Comparison of ENCODE assay signal across 14 cellular contexts in the genomic region with DNA sequence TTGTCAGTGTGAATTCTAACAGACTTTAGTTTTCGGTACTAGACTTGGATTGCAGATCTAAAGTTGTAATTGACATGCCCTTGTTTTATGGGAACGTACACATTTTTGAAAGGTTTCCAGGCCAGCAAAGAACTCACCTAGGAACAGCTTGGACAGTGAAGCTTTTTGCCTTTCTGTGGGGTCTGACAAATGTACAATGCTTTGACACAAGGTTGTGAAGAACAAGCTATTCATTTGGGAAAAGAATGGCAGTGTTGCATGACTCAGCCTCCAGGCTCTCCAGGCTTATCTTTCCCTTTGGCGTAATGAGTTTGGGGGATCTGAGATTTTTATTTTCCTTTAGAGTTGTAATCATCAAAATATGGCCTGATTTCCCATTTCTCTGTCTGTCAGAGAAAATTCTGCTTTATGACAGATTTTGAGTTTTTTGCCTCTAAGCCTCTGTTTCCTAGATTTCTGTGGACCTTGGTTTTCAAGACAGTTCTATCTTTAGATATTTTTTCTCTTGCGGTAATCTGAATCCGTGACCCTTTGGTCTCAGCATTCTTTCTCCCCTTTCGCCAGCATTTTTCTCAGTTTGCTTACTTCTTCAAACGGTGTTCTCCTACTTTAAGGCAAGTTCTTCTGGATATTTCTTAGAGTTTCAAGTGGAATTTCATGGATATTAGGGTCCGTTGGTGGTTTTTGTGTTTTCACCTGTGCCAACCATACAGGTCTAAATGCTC.
"Had no signal": no experiment of that assay in that cellular context is flagged by ENCODE, and none has a peak within 500 bp of the region (broad histone marks: within the 10 kb centered on the region; RNA-seq: fewer than 3 reads in every experiment).

No MANE protein-coding gene starts in this region.

- H3K4me3 Mint-ChIP-seq: activated naive CD4-positive, alpha-beta T cell treated with anti-CD3 and anti-CD28 coated beads for 36 hours; activated T-helper 1 cell treated with anti-CD3 and anti-CD28 coated beads, Interleukin-12 subunit alpha, Interleukin-12 subunit beta, Interleukin-2, Interleukin-4 antibody, amounts not matched to agents 30 ng/mL and 10 ng/mL and 1 ng/mL, durations not matched to agents 14 hours and 24 hours and 36 hours; brain; T-helper 1 cell treated with Interleukin-12 subunit alpha and Interleukin-12 subunit beta and Interleukin-4 antibody, amounts not matched to agents 30 μg/mL and 1 μg/mL, for 36 hours; WTC11 had no signal

- H3K36me3 Mint-ChIP-seq: brain had no signal

- H3K4me3 ChIP-seq: dorsolateral prefrontal cortex, esophagus muscularis mucosa, heart right ventricle, left lung, tibial artery, vagina had no signal

- H3K27me3 ChIP-seq: dorsolateral prefrontal cortex, heart right ventricle, left lung, tibial artery, vagina had no signal

- H3K79me2 ChIP-seq: parathyroid adenoma had no signal

- H3K36me3 ChIP-seq: esophagus muscularis mucosa, heart right ventricle, left lung, tibial artery, vagina had no signal

- H3K9ac ChIP-seq: parathyroid adenoma had no signal

- H3K27ac ChIP-seq: dorsolateral prefrontal cortex, esophagus muscularis mucosa, heart right ventricle, left lung, parathyroid adenoma, tibial artery, vagina had no signal

- ATAC-seq: heart right ventricle, left lung, WTC11 had no signal

- H3K4me1 Mint-ChIP-seq: brain had no signal

- H3K9me3 ChIP-seq: esophagus muscularis mucosa, left lung, tibial artery, vagina had no signal

- H3K27ac Mint-ChIP-seq: activated naive CD4-positive, alpha-beta T cell treated with anti-CD3 and anti-CD28 coated beads for 36 hours; activated T-helper 1 cell treated with anti-CD3 and anti-CD28 coated beads, Interleukin-12 subunit alpha, Interleukin-12 subunit beta, Interleukin-2, Interleukin-4 antibody, amounts not matched to agents 30 ng/mL and 10 ng/mL and 1 ng/mL, durations not matched to agents 14 hours and 24 hours and 36 hours; brain; T-helper 1 cell treated with Interleukin-12 subunit alpha and Interleukin-12 subunit beta and Interleukin-4 antibody, amounts not matched to agents 30 μg/mL and 1 μg/mL, for 36 hours; WTC11 had no signal

- DNase-seq: activated CD4-positive, alpha-beta T cell treated with anti-CD3 and anti-CD28 coated beads for 48 hours; activated naive CD4-positive, alpha-beta T cell treated with anti-CD3 and anti-CD28 coated beads for 36 hours; dorsolateral prefrontal cortex; heart right ventricle; left lung; small intestine; tibial artery had no signal

- H2AFZ ChIP-seq: parathyroid adenoma had no signal

- H3K9me3 Mint-ChIP-seq: activated naive CD4-positive, alpha-beta T cell treated with anti-CD3 and anti-CD28 coated beads for 36 hours; activated T-helper 1 cell treated with anti-CD3 and anti-CD28 coated beads, Interleukin-12 subunit alpha, Interleukin-12 subunit beta, Interleukin-2, Interleukin-4 antibody, amounts not matched to agents 30 ng/mL and 10 ng/mL and 1 ng/mL, durations not matched to agents 14 hours and 24 hours and 36 hours; brain; T-helper 1 cell treated with Interleukin-12 subunit alpha and Interleukin-12 subunit beta and Interleukin-4 antibody, amounts not matched to agents 30 μg/mL and 1 μg/mL, for 36 hours had no signal

- H3K4me1 ChIP-seq: esophagus muscularis mucosa, heart right ventricle, left lung, parathyroid adenoma, tibial artery, vagina had no signal
